Comparison of ENCODE assay signal across 34 cellular contexts in genomic region chr2:41101281-41101680, GRCh38.
"Had no signal": no experiment of that assay in that cellular context is flagged by ENCODE, and none has a peak within 500 bp of the region (broad histone marks: within the 10 kb centered on the region; RNA-seq: fewer than 3 reads in every experiment).

No MANE protein-coding gene starts in this region.

- H3K36me3 Mint-ChIP-seq: activated CD8-positive, alpha-beta memory T cell treated with anti-CD3 and anti-CD28 coated beads, Interleukin-2, amount 10 ng/mL, durations not matched to agents 7 days and 5 days; activated naive CD8-positive, alpha-beta T cell treated with anti-CD3 and anti-CD28 coated beads for 36 hours had no signal

- DNase-seq: activated B cell treated with CpG ODN at 0.5 μM for 24 hours; activated CD4-positive, alpha-beta memory T cell treated with anti-CD3 and anti-CD28 coated beads, Interleukin-2, amount 10 ng/mL, durations not matched to agents 7 days and 5 days; activated CD4-positive, alpha-beta T cell treated with anti-CD3 and anti-CD28 coated beads for 4 hours; activated CD4-positive, alpha-beta T cell treated with anti-CD3 and anti-CD28 coated beads, Interleukin-2, amount 50 U/mL, for 1 hour; activated CD4-positive, CD25-positive, alpha-beta regulatory T cell treated with anti-CD3 and anti-CD28 coated beads, Interleukin-2, amount 50 U/mL, for 72 hours; activated CD8-positive, alpha-beta memory T cell treated with anti-CD3 and anti-CD28 coated beads for 24 hours; activated CD8-positive, alpha-beta memory T cell treated with anti-CD3 and anti-CD28 coated beads, Interleukin-2, amount 10 ng/mL, durations not matched to agents 7 days and 5 days; activated CD8-positive, alpha-beta memory T cell treated with anti-CD3 and anti-CD28 coated beads, Interleukin-2, amount 50 U/mL, for 48 hours; activated effector memory CD4-positive, alpha-beta T cell treated with anti-CD3 and anti-CD28 coated beads, Interleukin-2, amount 50 U/mL, for 16 hours; activated naive CD4-positive, alpha-beta T cell; activated naive CD4-positive, alpha-beta T cell treated with anti-CD3 and anti-CD28 coated beads, Interleukin-2, amount 50 U/mL, for 16 hours; activated naive CD8-positive, alpha-beta T cell treated with anti-CD3 and anti-CD28 coated beads for 36 hours; activated T-cell treated with anti-CD3 and anti-CD28 coated beads, Interleukin-2, amount 50 U/mL, for 48 hours; amygdala; MG63; NCI-H1048; NCI-H1105 treated with DMSO at 0.1 percent for 48 hours; NCI-H1436; NCI-H1694; NCI-H2029; NCI-H345; NCI-H524 treated with DMSO at 0.1 percent for 48 hours; PC-3; Peyer's patch; SW 1271; T-helper 1 cell; T-helper 2 cell; T-helper 9 cell had no signal

- H3K36me3 ChIP-seq: ascending aorta, cardiac muscle cell, MG63, Peyer's patch had no signal

- H3K4me3 ChIP-seq: ascending aorta, cardiac muscle cell, K562, MG63, Peyer's patch had no signal

- H3K9me3 Mint-ChIP-seq: activated B cell treated with CpG ODN at 0.5 μM for 24 hours; activated naive CD8-positive, alpha-beta T cell treated with anti-CD3 and anti-CD28 coated beads for 36 hours had no signal

- H3K4me1 ChIP-seq: ascending aorta had no signal

- H3K9me3 ChIP-seq: ascending aorta, MG63, Peyer's patch had no signal

- ATAC-seq: activated CD8-positive, alpha-beta memory T cell treated with anti-CD3 and anti-CD28 coated beads, Interleukin-2, amount 10 ng/mL, durations not matched to agents 7 days and 5 days; K562; PC-3; Right ventricle myocardium inferior had no signal

- H3K27ac Mint-ChIP-seq: activated B cell treated with CpG ODN at 0.5 μM for 24 hours; activated CD4-positive, alpha-beta memory T cell treated with anti-CD3 and anti-CD28 coated beads, Interleukin-2, amount 10 ng/mL, durations not matched to agents 7 days and 5 days; activated CD8-positive, alpha-beta memory T cell treated with anti-CD3 and anti-CD28 coated beads, Interleukin-2, amount 10 ng/mL, durations not matched to agents 7 days and 5 days; activated naive CD8-positive, alpha-beta T cell treated with anti-CD3 and anti-CD28 coated beads for 36 hours had no signal

- H3K4me3 Mint-ChIP-seq: activated B cell treated with CpG ODN at 0.5 μM for 24 hours; activated CD4-positive, alpha-beta memory T cell treated with anti-CD3 and anti-CD28 coated beads, Interleukin-2, amount 10 ng/mL, durations not matched to agents 7 days and 5 days; activated CD8-positive, alpha-beta memory T cell treated with anti-CD3 and anti-CD28 coated beads, Interleukin-2, amount 10 ng/mL, durations not matched to agents 7 days and 5 days; activated naive CD8-positive, alpha-beta T cell treated with anti-CD3 and anti-CD28 coated beads for 36 hours had no signal

- H3K27me3 ChIP-seq: ascending aorta, cardiac muscle cell, MG63, Peyer's patch had no signal

- H3K27ac ChIP-seq: ascending aorta, cardiac muscle cell, Peyer's patch, RWPE1, VCaP had no signal

- H3K27me3 Mint-ChIP-seq: activated B cell treated with CpG ODN at 0.5 μM for 24 hours; activated CD4-positive, alpha-beta memory T cell treated with anti-CD3 and anti-CD28 coated beads, Interleukin-2, amount 10 ng/mL, durations not matched to agents 7 days and 5 days; activated CD8-positive, alpha-beta memory T cell treated with anti-CD3 and anti-CD28 coated beads, Interleukin-2, amount 10 ng/mL, durations not matched to agents 7 days and 5 days; activated naive CD8-positive, alpha-beta T cell treated with anti-CD3 and anti-CD28 coated beads for 36 hours had no signal

- H3K4me1 Mint-ChIP-seq: activated B cell treated with CpG ODN at 0.5 μM for 24 hours; activated CD4-positive, alpha-beta memory T cell treated with anti-CD3 and anti-CD28 coated beads, Interleukin-2, amount 10 ng/mL, durations not matched to agents 7 days and 5 days; activated CD8-positive, alpha-beta memory T cell treated with anti-CD3 and anti-CD28 coated beads, Interleukin-2, amount 10 ng/mL, durations not matched to agents 7 days and 5 days; activated naive CD8-positive, alpha-beta T cell treated with anti-CD3 and anti-CD28 coated beads for 36 hours had no signal
